5 cellular contexts compared by ENCODE assay signal in the genomic region with DNA sequence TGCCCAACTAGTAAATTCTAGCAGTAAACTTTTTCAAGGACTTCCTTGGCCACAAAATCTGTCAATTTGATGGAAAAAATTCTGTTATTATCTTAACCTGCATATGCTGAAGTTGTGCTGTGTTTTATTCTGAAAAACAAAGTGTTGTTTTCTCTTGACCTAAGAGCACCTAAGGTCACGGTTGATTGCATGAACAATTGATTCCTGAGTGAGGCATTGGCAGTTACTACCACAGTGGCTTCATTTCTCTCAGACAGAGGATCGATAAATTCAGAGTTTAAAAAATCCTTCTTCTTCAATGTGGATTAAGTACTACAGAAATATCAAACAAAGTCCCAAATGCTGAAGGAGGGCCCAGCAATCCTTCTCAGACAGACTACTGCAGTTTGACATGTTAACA.
"Had no signal": no experiment of that assay in that cellular context is flagged by ENCODE, and none has a peak within 500 bp of the region (broad histone marks: within the 10 kb centered on the region; RNA-seq: fewer than 3 reads in every experiment).

No MANE protein-coding gene starts in this region.

- DNase-seq: H9, HCEC 1CT had no signal

- FAIRE-seq: H54, HTR-8/SVneo had no signal

- ATAC-seq: GM23338 had no signal

- H2AFZ ChIP-seq: GM23338 had no signal

- H3K4me2 ChIP-seq: GM23338 had no signal

- H3K4me3 ChIP-seq: GM23338 had no signal
